In genomic region chr5:177098103-177098771, GRCh38 we compare ENCODE assay signal across 14 cellular contexts. TPM values are rescaled to one million over a fixed set of nuclear protein-coding genes. Genes with fewer than 3 reads are reported as not detected.
A peak's percentile ranks its signal among the peaks of the same experiment; 100 is the strongest.
DNase-seq lines count a peak whose midpoint lies in the region; ATAC-seq and TF ChIP-seq lines count a peak whose summit lies in the region.
"Had no signal": no experiment of that assay in that cellular context is flagged by ENCODE, and none has a peak within 500 bp of the region (broad histone marks: within the 10 kb centered on the region; RNA-seq: fewer than 3 reads in every experiment).

No MANE protein-coding gene starts in this region.

- intact Hi-C loops in head of caudate nucleus (cut with DNase I) = no loop called here

- peaks cover 0 to 8% (median 0%) of the 10 kb centered on the region in 3 donors for H3K36me3 ChIP-seq in Peyer's patch
- H3K36me3 ChIP-seq in osteoblast (ENCODE audit: insufficient read depth, low read length) = no peaks in the 10 kb centered on the region
- H3K36me3 ChIP-seq: HAP-1 had no signal

- no peak for TF ChIP-seq POLR2A in Peyer's patch (IDR thresholded peaks at IDR 0.05)

- H3K4me3 ChIP-seq in Peyer's patch (no peak overlapping the region), osteoblast (ENCODE audit: insufficient read depth, low read length) (no peak overlapping the region)
- H3K4me3 ChIP-seq: HAP-1 had no signal

- no peak overlapping the region for H3K4me3 Mint-ChIP-seq in stimulated activated effector memory CD8-positive, alpha-beta T cell treated with anti-CD3 and anti-CD28 coated beads, Interleukin-12 subunit alpha, Interleukin-12 subunit beta, amount 100 ng/mL, for 72 hours
- H3K4me3 Mint-ChIP-seq: activated CD4-positive, alpha-beta memory T cell treated with anti-CD3 and anti-CD28 coated beads for 36 hours; activated naive CD4-positive, alpha-beta T cell treated with anti-CD3 and anti-CD28 coated beads, Interleukin-2, amount 50 U/mL, for 24 hours; CD4-positive, alpha-beta T cell had no signal

- H4K20me1 ChIP-seq in osteoblast (ENCODE audit: insufficient read depth, low read length) = no peaks in the 10 kb centered on the region

- no peaks in the 10 kb centered on the region for H3K27me3 ChIP-seq in Peyer's patch
- H3K27me3 ChIP-seq in osteoblast (ENCODE audit: insufficient read depth, low read length) = no peaks in the 10 kb centered on the region

- H3K27ac ChIP-seq in Peyer's patch (peak overlapping the region; percentile 30 to 75 (median 60)), osteoblast (ENCODE audit: low read depth, low read length) (no peak overlapping the region)

- in situ Hi-C loops in GM13977 (cut with MboI; ENCODE audit: low pct_unique_long_range_greater_than_20kb, low sequenced_read_pairs, unreplicated experiment) = no loop called here

- H3K4me1 Mint-ChIP-seq in stimulated activated effector memory CD8-positive, alpha-beta T cell treated with anti-CD3 and anti-CD28 coated beads, Interleukin-12 subunit alpha, Interleukin-12 subunit beta, amount 100 ng/mL, for 72 hours = no peaks in the 10 kb centered on the region
- H3K4me1 Mint-ChIP-seq: activated naive CD4-positive, alpha-beta T cell treated with anti-CD3 and anti-CD28 coated beads, Interleukin-2, amount 50 U/mL, for 24 hours had no signal

- H3K9me3 ChIP-seq in Peyer's patch = no peaks in the 10 kb centered on the region
- no peaks in the 10 kb centered on the region for H3K9me3 ChIP-seq in osteoblast (ENCODE audit: low read depth, low read length)
- H3K9me3 ChIP-seq: HAP-1 had no signal

- no peak overlapping the region for H3K27ac Mint-ChIP-seq in stimulated activated effector memory CD8-positive, alpha-beta T cell treated with anti-CD3 and anti-CD28 coated beads, Interleukin-12 subunit alpha, Interleukin-12 subunit beta, amount 100 ng/mL, for 72 hours
- H3K27ac Mint-ChIP-seq: activated CD4-positive, alpha-beta memory T cell treated with anti-CD3 and anti-CD28 coated beads for 36 hours; activated naive CD4-positive, alpha-beta T cell treated with anti-CD3 and anti-CD28 coated beads, Interleukin-2, amount 50 U/mL, for 24 hours; CD4-positive, alpha-beta T cell had no signal

- DNase-seq in Ammon's horn (ENCODE audit: low spot score) = peak; percentile 44
- DNase-seq in Peyer's patch = no peak
- DNase-seq in head of caudate nucleus = peak in 36 of 42 donors; percentile 12 to 75 (median 40)
- DNase-seq in osteoblast (ENCODE audit: insufficient read length, low spot score, missing footprints) = peak; percentile 86
- DNase-seq in GM13977 (ENCODE audit: low spot score) = no peak
- no peak for DNase-seq in stimulated activated effector memory CD8-positive, alpha-beta T cell treated with anti-CD3 and anti-CD28 coated beads, Interleukin-12 subunit alpha, Interleukin-12 subunit beta, amount 100 ng/mL, for 72 hours (ENCODE audit: low spot score in 2 of 2)
- no peak for DNase-seq in Kasumi-1 (lab: John Stamatoyannopoulos, UW)
- DNase-seq in 8988T = no peak
- DNase-seq: activated CD4-positive, alpha-beta memory T cell treated with anti-CD3 and anti-CD28 coated beads for 36 hours; CD4-positive, alpha-beta T cell; stimulated activated CD4-positive, alpha-beta T cell treated with anti-CD3 and anti-CD28 coated beads, Interleukin-4, amount 100 ng/mL, for 24 hours; SW 1271 had no signal

- TF ChIP-seq CTCF in Peyer's patch (IDR thresholded peaks at IDR 0.05) (no peak), osteoblast (IDR thresholded peaks at IDR 0.05; ENCODE audit: extremely low read depth, low read depth, low read length) (no peak), GM13977 (IDR thresholded peaks at IDR 0.05; ENCODE audit: extremely low read depth, insufficient read depth, missing control alignments) (no peak)

- no peak overlapping the region for H3K4me2 ChIP-seq in osteoblast (ENCODE audit: insufficient read depth, low read length)

- H3K79me2 ChIP-seq in osteoblast (ENCODE audit: insufficient read depth, low read length) = no peaks in the 10 kb centered on the region

- H3K4me1 ChIP-seq in Peyer's patch (peaks cover 0 to 21% (median 2%) of the 10 kb centered on the region in 4 donors), osteoblast (ENCODE audit: insufficient read depth, low read length) (no peaks in the 10 kb centered on the region)
- H3K4me1 ChIP-seq: HAP-1 had no signal

- H3K9me3 Mint-ChIP-seq in stimulated activated effector memory CD8-positive, alpha-beta T cell treated with anti-CD3 and anti-CD28 coated beads, Interleukin-12 subunit alpha, Interleukin-12 subunit beta, amount 100 ng/mL, for 72 hours = no peaks in the 10 kb centered on the region
- H3K9me3 Mint-ChIP-seq: activated CD4-positive, alpha-beta memory T cell treated with anti-CD3 and anti-CD28 coated beads for 36 hours; activated naive CD4-positive, alpha-beta T cell treated with anti-CD3 and anti-CD28 coated beads, Interleukin-2, amount 50 U/mL, for 24 hours; CD4-positive, alpha-beta T cell had no signal

- ATAC-seq in stimulated activated effector memory CD8-positive, alpha-beta T cell treated with anti-CD3 and anti-CD28 coated beads, Interleukin-12 subunit alpha, Interleukin-12 subunit beta, amount 100 ng/mL, for 72 hours = no peak

- H2AFZ ChIP-seq in osteoblast (ENCODE audit: low read length) = peak overlapping the region; percentile 68

- H3K36me3 Mint-ChIP-seq in stimulated activated effector memory CD8-positive, alpha-beta T cell treated with anti-CD3 and anti-CD28 coated beads, Interleukin-12 subunit alpha, Interleukin-12 subunit beta, amount 100 ng/mL, for 72 hours = peaks cover 4% of the 10 kb centered on the region
- H3K36me3 Mint-ChIP-seq: activated CD4-positive, alpha-beta memory T cell treated with anti-CD3 and anti-CD28 coated beads for 36 hours; activated naive CD4-positive, alpha-beta T cell treated with anti-CD3 and anti-CD28 coated beads, Interleukin-2, amount 50 U/mL, for 24 hours had no signal

RNA-seq across cellular contexts. Expression of gene FGFR4, which starts 11.5 kb away (rescaled TPM):
- total RNA-seq in Peyer's patch (100 to 1,000 TPM in 1 of 4 donors, 10 to 100 TPM in 3; 43.0 to 264 (median 72.3) TPM), osteoblast (0.29 and 1.1 TPM in 2 replicates)

RNA-seq across cellular contexts. Expression of gene NSD1, which starts 35.3 kb away (rescaled TPM):
- total RNA-seq in Peyer's patch (100 to 1,000 TPM in 1 of 4 donors, 10 to 100 TPM in 3; 46.4 to 112 (median 50.1) TPM), osteoblast (48.6 and 53.2 TPM in 2 replicates)

Comparison
In these comparisons a context has a peak if more than half of its experiments do, and no peak if none do; other contexts are left out.
1. DNase-seq: peak in Ammon's horn (single experiment), head of caudate nucleus (36 of 42) and osteoblast (single experiment); none in Peyer's patch (0 of 3), GM13977 (single experiment), stimulated activated effector memory CD8-positive, alpha-beta T cell treated with anti-CD3 and anti-CD28 coated beads, Interleukin-12 subunit alpha, Interleukin-12 subunit beta, amount 100 ng/mL, for 72 hours (0 of 2), Kasumi-1 (0 of 2) and 8988T (single experiment).
2. RNA of gene FGFR4, which starts 11.5 kb away (total RNA-seq): 43.0 to 264 TPM in Peyer's patch; 0.29 to 1.1 TPM in osteoblast; every median in the first group is over 10 times any median in the second.